Comparison of ENCODE assay signal across 29 cellular contexts in the genomic region with DNA sequence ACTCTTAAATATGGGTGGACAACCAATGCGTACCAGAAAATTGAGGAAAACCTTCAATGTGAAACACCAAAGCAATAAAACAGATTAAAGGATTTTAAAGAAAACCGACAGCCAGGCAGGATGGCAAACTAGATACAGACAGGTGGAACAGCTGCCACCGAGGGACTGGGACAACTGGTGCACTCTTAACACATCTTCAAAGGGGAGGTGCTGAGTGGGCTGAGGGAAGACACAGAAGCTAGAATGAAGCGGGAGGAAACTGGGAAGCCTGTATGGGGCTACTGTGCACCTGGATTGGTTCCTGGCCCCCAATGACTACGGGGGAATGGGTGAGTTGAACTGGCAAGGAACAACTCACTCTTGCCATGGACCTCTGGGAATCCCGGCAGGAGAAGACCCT.
"Had no signal": no experiment of that assay in that cellular context is flagged by ENCODE, and none has a peak within 500 bp of the region (broad histone marks: within the 10 kb centered on the region; RNA-seq: fewer than 3 reads in every experiment).

No MANE protein-coding gene starts in this region.

- H3K4me3 ChIP-seq: ascending aorta, breast epithelium, cardiac muscle cell, coronary artery, dorsolateral prefrontal cortex had no signal

- H3K27ac ChIP-seq: ascending aorta, breast epithelium, cardiac muscle cell, coronary artery, dorsolateral prefrontal cortex had no signal

- H3K9me3 ChIP-seq: ascending aorta, breast epithelium had no signal

- H3K36me3 Mint-ChIP-seq: activated naive CD4-positive, alpha-beta T cell treated with anti-CD3 and anti-CD28 coated beads, Interleukin-2, amount 50 U/mL, for 72 hours had no signal

- H3K4me1 Mint-ChIP-seq: brain, endodermal cell had no signal

- H3K36me3 ChIP-seq: breast epithelium had no signal

- H3K4me1 ChIP-seq: ascending aorta, breast epithelium had no signal

- H3K4me3 Mint-ChIP-seq: activated CD4-positive, alpha-beta memory T cell treated with anti-CD3 and anti-CD28 coated beads for 36 hours; activated CD4-positive, alpha-beta T cell treated with anti-CD3 and anti-CD28 coated beads for 36 hours; activated CD4-positive, alpha-beta T cell treated with anti-CD3 and anti-CD28 coated beads, Interleukin-2, amount 10 ng/mL, durations not matched to agents 24 days and 14 days; activated CD8-positive, alpha-beta memory T cell treated with anti-CD3 and anti-CD28 coated beads, Interleukin-2, amount 10 ng/mL, durations not matched to agents 7 days and 5 days; activated CD8-positive, alpha-beta T cell treated with anti-CD3 and anti-CD28 coated beads, Interleukin-2, amount 10 ng/mL, durations not matched to agents 7 days and 5 days; activated naive CD4-positive, alpha-beta T cell treated with anti-CD3 and anti-CD28 coated beads, Interleukin-2, amount 10 ng/mL, durations not matched to agents 7 days and 5 days; activated naive CD8-positive, alpha-beta T cell treated with anti-CD3 and anti-CD28 coated beads, Interleukin-2, amount 10 ng/mL, durations not matched to agents 7 days and 5 days; activated T-helper 1 cell treated with anti-CD3 and anti-CD28 coated beads, Interleukin-12 subunit alpha, Interleukin-12 subunit beta, Interleukin-2, Interleukin-4 antibody, amounts not matched to agents 30 ng/mL and 10 ng/mL and 1 ng/mL, durations not matched to agents 14 hours and 24 hours and 36 hours; brain; dendritic cell treated with granulocyte-macrophage colony-stimulating factor and Interleukin-4, amounts not matched to agents 40 ng/mL and 50 ng/mL, for 4 days; endodermal cell had no signal

- H3K9me3 Mint-ChIP-seq: activated CD4-positive, alpha-beta memory T cell treated with anti-CD3 and anti-CD28 coated beads for 36 hours; activated CD4-positive, alpha-beta T cell treated with anti-CD3 and anti-CD28 coated beads, Interleukin-2, amount 10 ng/mL, durations not matched to agents 24 days and 14 days; activated naive CD4-positive, alpha-beta T cell treated with anti-CD3 and anti-CD28 coated beads, Interleukin-2, amount 10 ng/mL, durations not matched to agents 7 days and 5 days; activated naive CD4-positive, alpha-beta T cell treated with anti-CD3 and anti-CD28 coated beads, Interleukin-2, amount 50 U/mL, for 72 hours; activated naive CD8-positive, alpha-beta T cell treated with anti-CD3 and anti-CD28 coated beads, Interleukin-2, amount 10 ng/mL, durations not matched to agents 7 days and 5 days; activated T-helper 1 cell treated with anti-CD3 and anti-CD28 coated beads, Interleukin-12 subunit alpha, Interleukin-12 subunit beta, Interleukin-2, Interleukin-4 antibody, amounts not matched to agents 30 ng/mL and 10 ng/mL and 1 ng/mL, durations not matched to agents 14 hours and 24 hours and 36 hours; dendritic cell treated with granulocyte-macrophage colony-stimulating factor and Interleukin-4, amounts not matched to agents 40 ng/mL and 50 ng/mL, for 4 days had no signal

- DNase-seq: activated CD4-positive, alpha-beta memory T cell treated with anti-CD3 and anti-CD28 coated beads for 36 hours; activated CD4-positive, alpha-beta T cell treated with anti-CD3 and anti-CD28 coated beads for 36 hours; activated CD4-positive, alpha-beta T cell treated with anti-CD3 and anti-CD28 coated beads, Interleukin-2, amount 10 ng/mL, durations not matched to agents 24 days and 14 days; activated CD4-positive, CD25-positive, alpha-beta regulatory T cell; activated CD4-positive, CD25-positive, alpha-beta regulatory T cell treated with anti-CD3 and anti-CD28 coated beads, Interleukin-2, amount 50 U/mL, for 72 hours; activated CD8-positive, alpha-beta memory T cell treated with anti-CD3 and anti-CD28 coated beads, Interleukin-2, amount 10 ng/mL, durations not matched to agents 7 days and 5 days; activated CD8-positive, alpha-beta memory T cell treated with anti-CD3 and anti-CD28 coated beads, Interleukin-2, amount 50 U/mL, for 4 hours; activated CD8-positive, alpha-beta T cell treated with anti-CD3 and anti-CD28 coated beads, Interleukin-2, amount 10 ng/mL, durations not matched to agents 7 days and 5 days; activated effector memory CD4-positive, alpha-beta T cell treated with anti-CD3 and anti-CD28 coated beads, Interleukin-2, amount 50 U/mL, for 16 hours; activated naive CD4-positive, alpha-beta T cell treated with anti-CD3 and anti-CD28 coated beads, Interleukin-2, amount 10 ng/mL, durations not matched to agents 7 days and 5 days; activated naive CD8-positive, alpha-beta T cell treated with anti-CD3 and anti-CD28 coated beads, Interleukin-2, amount 10 ng/mL, durations not matched to agents 7 days and 5 days; activated T-cell treated with anti-CD3 and anti-CD28 coated beads, Interleukin-2, amount 50 U/mL, for 1 hour; activated T-cell treated with anti-CD3 and anti-CD28 coated beads, Interleukin-2, amount 50 U/mL, for 48 hours; central memory CD4-positive, alpha-beta T cell; dorsolateral prefrontal cortex; effector memory CD4-positive, alpha-beta T cell; endodermal cell; foreskin fibroblast; head of caudate nucleus; T-helper 2 cell had no signal

- H3K27ac Mint-ChIP-seq: activated CD4-positive, alpha-beta memory T cell treated with anti-CD3 and anti-CD28 coated beads for 36 hours; activated CD4-positive, alpha-beta T cell treated with anti-CD3 and anti-CD28 coated beads for 36 hours; activated CD4-positive, alpha-beta T cell treated with anti-CD3 and anti-CD28 coated beads, Interleukin-2, amount 10 ng/mL, durations not matched to agents 24 days and 14 days; activated CD8-positive, alpha-beta memory T cell treated with anti-CD3 and anti-CD28 coated beads, Interleukin-2, amount 10 ng/mL, durations not matched to agents 7 days and 5 days; activated CD8-positive, alpha-beta T cell treated with anti-CD3 and anti-CD28 coated beads, Interleukin-2, amount 10 ng/mL, durations not matched to agents 7 days and 5 days; activated naive CD4-positive, alpha-beta T cell treated with anti-CD3 and anti-CD28 coated beads, Interleukin-2, amount 10 ng/mL, durations not matched to agents 7 days and 5 days; activated naive CD8-positive, alpha-beta T cell treated with anti-CD3 and anti-CD28 coated beads, Interleukin-2, amount 10 ng/mL, durations not matched to agents 7 days and 5 days; activated T-helper 1 cell treated with anti-CD3 and anti-CD28 coated beads, Interleukin-12 subunit alpha, Interleukin-12 subunit beta, Interleukin-2, Interleukin-4 antibody, amounts not matched to agents 30 ng/mL and 10 ng/mL and 1 ng/mL, durations not matched to agents 14 hours and 24 hours and 36 hours; activated T-helper 2 cell treated with anti-CD3 and anti-CD28 coated beads, Interferon-gamma antibody, Interleukin-2, Interleukin-4, amounts not matched to agents 10 μg/mL and 5 μg/mL and 100 μg/mL, durations not matched to agents 14 hours and 24 hours and 36 hours; dendritic cell treated with granulocyte-macrophage colony-stimulating factor and Interleukin-4, amounts not matched to agents 40 ng/mL and 50 ng/mL, for 4 days; endodermal cell had no signal

- H3K27me3 Mint-ChIP-seq: activated CD4-positive, alpha-beta memory T cell treated with anti-CD3 and anti-CD28 coated beads for 36 hours; activated CD4-positive, alpha-beta T cell treated with anti-CD3 and anti-CD28 coated beads for 36 hours; activated CD4-positive, alpha-beta T cell treated with anti-CD3 and anti-CD28 coated beads, Interleukin-2, amount 10 ng/mL, durations not matched to agents 24 days and 14 days; activated CD8-positive, alpha-beta memory T cell treated with anti-CD3 and anti-CD28 coated beads, Interleukin-2, amount 10 ng/mL, durations not matched to agents 7 days and 5 days; activated naive CD4-positive, alpha-beta T cell treated with anti-CD3 and anti-CD28 coated beads, Interleukin-2, amount 10 ng/mL, durations not matched to agents 7 days and 5 days; activated naive CD8-positive, alpha-beta T cell treated with anti-CD3 and anti-CD28 coated beads, Interleukin-2, amount 10 ng/mL, durations not matched to agents 7 days and 5 days; dendritic cell treated with granulocyte-macrophage colony-stimulating factor and Interleukin-4, amounts not matched to agents 40 ng/mL and 50 ng/mL, for 4 days had no signal

- H3K27me3 ChIP-seq: ascending aorta, cardiac muscle cell had no signal
